In the genomic region with DNA sequence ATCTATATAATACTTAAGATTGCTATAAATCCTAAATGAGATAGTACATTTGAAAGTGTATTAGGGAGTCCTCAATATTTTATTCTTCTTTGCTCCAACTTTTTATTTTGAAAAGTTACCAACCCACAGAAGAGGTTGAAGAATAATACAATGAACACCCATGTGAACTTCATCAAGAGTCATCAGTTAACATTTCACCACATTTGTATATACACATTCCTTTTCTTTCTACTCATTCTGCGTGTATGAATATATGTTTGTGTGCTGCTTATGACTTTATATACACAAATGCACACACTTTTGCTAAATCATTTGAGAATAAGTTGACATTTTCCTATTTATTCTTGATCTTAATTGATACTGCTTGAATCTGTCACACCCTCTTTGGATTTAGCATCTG, we compare ENCODE assay signal across 1 cellular context.
TF ChIP-seq lines count a peak whose summit lies in the region.

No MANE protein-coding gene starts in this region.

TF ChIP-seq in HepG2, 621 proteins besides CTCF, POLR2A, EP300 and RAD21 (continued from another document):
- TF ChIP-seq, protein P1, sequence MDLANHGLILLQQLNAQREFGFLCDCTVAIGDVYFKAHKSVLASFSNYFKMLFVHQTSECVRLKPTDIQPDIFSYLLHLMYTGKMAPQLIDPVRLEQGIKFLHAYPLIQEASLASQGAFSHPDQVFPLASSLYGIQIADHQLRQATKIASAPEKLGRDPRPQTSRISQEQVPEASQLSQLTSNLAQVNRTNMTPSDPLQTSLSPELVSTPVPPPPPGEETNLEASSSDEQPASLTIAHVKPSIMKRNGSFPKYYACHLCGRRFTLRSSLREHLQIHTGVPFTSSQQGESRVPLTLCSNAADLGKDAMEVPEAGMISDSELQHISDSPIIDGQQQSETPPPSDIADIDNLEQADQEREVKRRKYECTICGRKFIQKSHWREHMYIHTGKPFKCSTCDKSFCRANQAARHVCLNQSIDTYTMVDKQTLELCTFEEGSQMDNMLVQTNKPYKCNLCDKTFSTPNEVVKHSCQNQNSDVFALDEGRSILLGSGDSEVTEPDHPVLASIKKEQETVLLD (CRISPR knock-in tag; IDR thresholded peaks at IDR 0.05; ENCODE audit: low read depth) = no peak
- no peak for TF ChIP-seq NFRKB (IDR thresholded peaks at IDR 0.05)
- TF ChIP-seq, protein P2, sequence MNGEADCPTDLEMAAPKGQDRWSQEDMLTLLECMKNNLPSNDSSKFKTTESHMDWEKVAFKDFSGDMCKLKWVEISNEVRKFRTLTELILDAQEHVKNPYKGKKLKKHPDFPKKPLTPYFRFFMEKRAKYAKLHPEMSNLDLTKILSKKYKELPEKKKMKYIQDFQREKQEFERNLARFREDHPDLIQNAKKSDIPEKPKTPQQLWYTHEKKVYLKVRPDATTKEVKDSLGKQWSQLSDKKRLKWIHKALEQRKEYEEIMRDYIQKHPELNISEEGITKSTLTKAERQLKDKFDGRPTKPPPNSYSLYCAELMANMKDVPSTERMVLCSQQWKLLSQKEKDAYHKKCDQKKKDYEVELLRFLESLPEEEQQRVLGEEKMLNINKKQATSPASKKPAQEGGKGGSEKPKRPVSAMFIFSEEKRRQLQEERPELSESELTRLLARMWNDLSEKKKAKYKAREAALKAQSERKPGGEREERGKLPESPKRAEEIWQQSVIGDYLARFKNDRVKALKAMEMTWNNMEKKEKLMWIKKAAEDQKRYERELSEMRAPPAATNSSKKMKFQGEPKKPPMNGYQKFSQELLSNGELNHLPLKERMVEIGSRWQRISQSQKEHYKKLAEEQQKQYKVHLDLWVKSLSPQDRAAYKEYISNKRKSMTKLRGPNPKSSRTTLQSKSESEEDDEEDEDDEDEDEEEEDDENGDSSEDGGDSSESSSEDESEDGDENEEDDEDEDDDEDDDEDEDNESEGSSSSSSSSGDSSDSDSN (CRISPR knock-in tag; IDR thresholded peaks at IDR 0.05) = no peak
